1 cellular context compared by ENCODE assay signal in genomic region chr10:126842836-126843235, GRCh38.
TF ChIP-seq lines count a peak whose summit lies in the region.

No MANE protein-coding gene starts in this region.

TF ChIP-seq in H1, 55 proteins besides CTCF, POLR2A, EP300 and RAD21 (continued from another document):
- TF ChIP-seq NANOG (IDR thresholded peaks at IDR 0.05; ENCODE audit: insufficient read depth, low read depth, low read length, poor library complexity, severe bottlenecking) (no peak), BRCA1 (IDR thresholded peaks at IDR 0.05; ENCODE audit: low read depth, low read length) (no peak)
